In the genomic region with DNA sequence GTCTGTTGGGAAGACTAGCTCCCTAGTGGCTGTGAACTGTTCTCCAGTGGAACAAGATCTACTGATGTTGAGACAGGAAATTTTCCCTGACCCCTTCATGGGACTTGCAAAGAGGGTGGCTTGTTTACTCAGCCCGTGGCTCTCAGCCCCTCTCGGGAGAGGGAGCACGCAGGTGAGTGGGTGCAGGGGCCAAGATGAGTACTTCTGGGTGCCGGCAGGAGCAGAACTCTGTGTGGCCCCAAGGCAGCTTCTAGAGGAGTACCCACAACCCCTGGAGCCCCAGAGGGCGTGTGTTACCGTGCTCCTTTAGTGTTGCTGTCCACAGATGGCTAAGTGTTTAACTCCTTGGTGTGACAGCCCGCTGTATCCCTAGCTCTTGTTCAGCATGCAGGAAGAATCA, we compare ENCODE assay signal across 30 cellular contexts.
"Had no signal": no experiment of that assay in that cellular context is flagged by ENCODE, and none has a peak within 500 bp of the region (broad histone marks: within the 10 kb centered on the region; RNA-seq: fewer than 3 reads in every experiment).

No MANE protein-coding gene starts in this region.

- FAIRE-seq: astrocyte, frontal cortex had no signal

- H3K27ac Mint-ChIP-seq: activated B cell treated with CpG ODN at 0.5 μM for 24 hours; activated CD8-positive, alpha-beta T cell treated with anti-CD3 and anti-CD28 coated beads for 36 hours; activated naive CD8-positive, alpha-beta T cell; activated T-helper 17 cell treated with anti-CD3 and anti-CD28 coated beads, Interleukin-2, amount 50 U/mL, for 72 hours; endodermal cell; T-cell; T-helper 1 cell treated with Interleukin-12 subunit alpha and Interleukin-12 subunit beta and Interleukin-4 antibody, amounts not matched to agents 30 μg/mL and 1 μg/mL, for 36 hours had no signal

- H3K4me3 Mint-ChIP-seq: activated B cell treated with CpG ODN at 0.5 μM for 24 hours; activated CD8-positive, alpha-beta T cell treated with anti-CD3 and anti-CD28 coated beads for 36 hours; activated naive CD8-positive, alpha-beta T cell; activated T-cell treated with anti-CD3 and anti-CD28 coated beads, Interleukin-2, amount 50 U/mL, for 4 hours; activated T-helper 17 cell treated with anti-CD3 and anti-CD28 coated beads, Interleukin-2, amount 50 U/mL, for 72 hours; central memory CD8-positive, alpha-beta T cell; endodermal cell; T-cell; T-helper 1 cell treated with Interleukin-12 subunit alpha and Interleukin-12 subunit beta and Interleukin-4 antibody, amounts not matched to agents 30 μg/mL and 1 μg/mL, for 36 hours had no signal

- H3K36me3 Mint-ChIP-seq: activated naive CD8-positive, alpha-beta T cell; T-cell had no signal

- H3K4me1 Mint-ChIP-seq: activated B cell treated with CpG ODN at 0.5 μM for 24 hours; activated T-helper 17 cell treated with anti-CD3 and anti-CD28 coated beads, Interleukin-2, amount 50 U/mL, for 72 hours; central memory CD8-positive, alpha-beta T cell; T-cell had no signal

- H3K4me3 ChIP-seq: dorsolateral prefrontal cortex had no signal

- H3K9me3 Mint-ChIP-seq: activated CD8-positive, alpha-beta T cell treated with anti-CD3 and anti-CD28 coated beads for 36 hours; activated T-cell treated with anti-CD3 and anti-CD28 coated beads, Interleukin-2, amount 50 U/mL, for 4 hours; activated T-helper 17 cell treated with anti-CD3 and anti-CD28 coated beads, Interleukin-2, amount 50 U/mL, for 72 hours; central memory CD8-positive, alpha-beta T cell; T-cell; T-helper 1 cell treated with Interleukin-12 subunit alpha and Interleukin-12 subunit beta and Interleukin-4 antibody, amounts not matched to agents 30 μg/mL and 1 μg/mL, for 36 hours had no signal

- H3K36me3 ChIP-seq: brain microvascular endothelial cell, WERI-Rb-1 had no signal

- DNase-seq: activated B cell treated with CpG ODN at 0.5 μM for 24 hours; activated CD4-positive, alpha-beta T cell treated with anti-CD3 and anti-CD28 coated beads for 48 hours; activated CD4-positive, alpha-beta T cell treated with anti-CD3 and anti-CD28 coated beads, Interleukin-2, amount 50 U/mL, for 1 hour; activated CD4-positive, alpha-beta T cell treated with anti-CD3 and anti-CD28 coated beads, Interleukin-2, amount 50 U/mL, for 48 hours; activated CD8-positive, alpha-beta memory T cell treated with anti-CD3 and anti-CD28 coated beads for 24 hours; activated CD8-positive, alpha-beta T cell treated with anti-CD3 and anti-CD28 coated beads for 36 hours; activated effector memory CD4-positive, alpha-beta T cell treated with Interleukin-2 at 50 U/mL for 16 hours; activated gamma-delta T cell treated with Interleukin-2 at 50 U/mL for 16 hours; activated naive CD4-positive, alpha-beta T cell treated with anti-CD3 and anti-CD28 coated beads, Interleukin-2, amount 50 U/mL, for 16 hours; activated naive CD4-positive, alpha-beta T cell treated with Interleukin-2 at 50 U/mL for 16 hours; activated T-cell treated with anti-CD3 and anti-CD28 coated beads, Interleukin-2, amount 50 U/mL, for 4 hours; amniotic stem cell; anterior cingulate cortex; brain microvascular endothelial cell; dorsolateral prefrontal cortex; effector memory CD4-positive, alpha-beta T cell; endodermal cell; foreskin fibroblast; SW 1271; T-cell; T-helper 9 cell; WERI-Rb-1 had no signal

- H3K27ac ChIP-seq: brain microvascular endothelial cell, dorsolateral prefrontal cortex, WERI-Rb-1 had no signal

- H3K27me3 ChIP-seq: brain microvascular endothelial cell, dorsolateral prefrontal cortex had no signal

- ATAC-seq: activated CD4-positive, CD25-positive, alpha-beta regulatory T cell treated with anti-CD3 and anti-CD28 coated beads, Interleukin-2, amount 50 U/mL, for 24 hours; activated CD8-positive, alpha-beta T cell treated with anti-CD3 and anti-CD28 coated beads for 36 hours; activated T-cell treated with anti-CD3 and anti-CD28 coated beads, Interleukin-2, amount 50 U/mL, for 4 hours; activated T-helper 17 cell treated with anti-CD3 and anti-CD28 coated beads, Interleukin-2, amount 50 U/mL, for 72 hours; esophagus mucosa; T-cell had no signal
